Comparison of ENCODE assay signal across 1 cellular context in the genomic region with DNA sequence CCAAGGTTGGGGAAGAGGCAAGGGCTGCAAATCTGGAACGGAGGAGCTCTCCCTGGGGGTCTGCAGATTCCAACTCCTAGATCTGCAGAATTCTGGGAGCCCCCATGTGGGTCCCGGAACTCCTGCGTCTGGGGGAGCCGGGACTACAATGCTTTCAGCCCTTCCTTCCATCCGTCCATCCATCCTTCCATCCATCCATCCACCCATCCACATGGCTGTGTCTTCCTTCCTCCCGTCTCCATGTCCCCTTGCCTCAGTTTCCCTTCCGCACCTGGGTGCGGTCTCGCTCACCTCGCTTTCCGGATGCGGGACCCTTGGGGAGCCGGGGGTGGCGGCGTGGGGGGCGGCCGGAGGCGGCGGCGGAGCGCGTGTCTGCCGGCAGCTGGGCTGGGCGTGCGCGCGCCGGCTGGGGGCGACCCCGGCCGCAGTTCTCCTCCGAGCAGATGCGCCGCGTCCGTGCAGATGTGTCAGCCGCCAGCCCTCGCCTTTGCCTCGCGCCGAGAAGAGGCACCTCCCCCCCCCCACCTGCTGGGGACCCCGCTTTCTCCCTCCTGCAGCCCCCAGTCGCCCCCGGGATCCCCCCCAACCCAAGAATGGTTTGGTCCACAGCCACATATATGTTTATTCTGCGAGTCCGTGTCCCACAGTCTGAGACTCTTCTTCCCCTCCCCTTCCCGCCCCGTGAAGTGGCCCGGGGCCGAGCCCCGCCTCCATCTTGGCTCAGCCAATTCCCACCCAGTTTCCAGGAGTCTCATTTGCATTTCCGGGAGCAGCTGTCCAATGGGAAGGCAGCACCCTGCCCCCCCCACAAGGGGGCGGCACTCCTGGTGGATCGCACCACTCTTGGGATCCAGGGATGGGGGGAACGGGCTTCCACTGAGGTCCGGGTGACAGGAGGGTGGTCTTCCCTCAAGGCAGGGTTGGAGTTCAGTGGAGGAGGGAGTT.
TF ChIP-seq lines count a peak whose summit lies in the region.

No MANE protein-coding gene starts in this region.

TF ChIP-seq in K562, 482 proteins besides CTCF, POLR2A, EP300 and RAD21 (continued from another document and continues in another):
- TF ChIP-seq, protein P1, sequence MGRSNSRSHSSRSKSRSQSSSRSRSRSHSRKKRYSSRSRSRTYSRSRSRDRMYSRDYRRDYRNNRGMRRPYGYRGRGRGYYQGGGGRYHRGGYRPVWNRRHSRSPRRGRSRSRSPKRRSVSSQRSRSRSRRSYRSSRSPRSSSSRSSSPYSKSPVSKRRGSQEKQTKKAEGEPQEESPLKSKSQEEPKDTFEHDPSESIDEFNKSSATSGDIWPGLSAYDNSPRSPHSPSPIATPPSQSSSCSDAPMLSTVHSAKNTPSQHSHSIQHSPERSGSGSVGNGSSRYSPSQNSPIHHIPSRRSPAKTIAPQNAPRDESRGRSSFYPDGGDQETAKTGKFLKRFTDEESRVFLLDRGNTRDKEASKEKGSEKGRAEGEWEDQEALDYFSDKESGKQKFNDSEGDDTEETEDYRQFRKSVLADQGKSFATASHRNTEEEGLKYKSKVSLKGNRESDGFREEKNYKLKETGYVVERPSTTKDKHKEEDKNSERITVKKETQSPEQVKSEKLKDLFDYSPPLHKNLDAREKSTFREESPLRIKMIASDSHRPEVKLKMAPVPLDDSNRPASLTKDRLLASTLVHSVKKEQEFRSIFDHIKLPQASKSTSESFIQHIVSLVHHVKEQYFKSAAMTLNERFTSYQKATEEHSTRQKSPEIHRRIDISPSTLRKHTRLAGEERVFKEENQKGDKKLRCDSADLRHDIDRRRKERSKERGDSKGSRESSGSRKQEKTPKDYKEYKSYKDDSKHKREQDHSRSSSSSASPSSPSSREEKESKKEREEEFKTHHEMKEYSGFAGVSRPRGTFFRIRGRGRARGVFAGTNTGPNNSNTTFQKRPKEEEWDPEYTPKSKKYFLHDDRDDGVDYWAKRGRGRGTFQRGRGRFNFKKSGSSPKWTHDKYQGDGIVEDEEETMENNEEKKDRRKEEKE (IDR thresholded peaks at IDR 0.05; ENCODE audit: borderline replicate concordance in 1 of 2, control insufficient read depth in 1 of 2, low read depth in 2 of 2, low read length in 1 of 2), result peak in 1 of 2 experiments; percentile 90; a peak in 1 of 4 replicates
- TF ChIP-seq NRF1 (conservative IDR thresholded peaks at IDR 0.05 in 1 of 2, IDR thresholded peaks at IDR 0.05 in 1 of 2), result peak in 1 of 2 experiments; percentile 46; a peak in 1 of 4 replicates
- TF ChIP-seq ATF7 (IDR thresholded peaks at IDR 0.05), result peak; percentile 99
- peak; percentile 96 for TF ChIP-seq TOE1 (IDR thresholded peaks at IDR 0.05; ENCODE audit: borderline replicate concordance)
- TF ChIP-seq TOE1 (CRISPR knock-in tag; IDR thresholded peaks at IDR 0.05; ENCODE audit: borderline replicate concordance, low read depth), result no peak
- no peak for TF ChIP-seq HSF4 (CRISPR knock-in tag; IDR thresholded peaks at IDR 0.05; ENCODE audit: borderline replicate concordance)
- TF ChIP-seq FOS (IDR thresholded peaks at IDR 0.05; ENCODE audit: extremely low read depth, insufficient read length), result peak; percentile 79
- TF ChIP-seq BHLHE40 (IDR thresholded peaks at IDR 0.05; ENCODE audit: low read length), result peak; percentile 77
- TF ChIP-seq, protein P2, sequence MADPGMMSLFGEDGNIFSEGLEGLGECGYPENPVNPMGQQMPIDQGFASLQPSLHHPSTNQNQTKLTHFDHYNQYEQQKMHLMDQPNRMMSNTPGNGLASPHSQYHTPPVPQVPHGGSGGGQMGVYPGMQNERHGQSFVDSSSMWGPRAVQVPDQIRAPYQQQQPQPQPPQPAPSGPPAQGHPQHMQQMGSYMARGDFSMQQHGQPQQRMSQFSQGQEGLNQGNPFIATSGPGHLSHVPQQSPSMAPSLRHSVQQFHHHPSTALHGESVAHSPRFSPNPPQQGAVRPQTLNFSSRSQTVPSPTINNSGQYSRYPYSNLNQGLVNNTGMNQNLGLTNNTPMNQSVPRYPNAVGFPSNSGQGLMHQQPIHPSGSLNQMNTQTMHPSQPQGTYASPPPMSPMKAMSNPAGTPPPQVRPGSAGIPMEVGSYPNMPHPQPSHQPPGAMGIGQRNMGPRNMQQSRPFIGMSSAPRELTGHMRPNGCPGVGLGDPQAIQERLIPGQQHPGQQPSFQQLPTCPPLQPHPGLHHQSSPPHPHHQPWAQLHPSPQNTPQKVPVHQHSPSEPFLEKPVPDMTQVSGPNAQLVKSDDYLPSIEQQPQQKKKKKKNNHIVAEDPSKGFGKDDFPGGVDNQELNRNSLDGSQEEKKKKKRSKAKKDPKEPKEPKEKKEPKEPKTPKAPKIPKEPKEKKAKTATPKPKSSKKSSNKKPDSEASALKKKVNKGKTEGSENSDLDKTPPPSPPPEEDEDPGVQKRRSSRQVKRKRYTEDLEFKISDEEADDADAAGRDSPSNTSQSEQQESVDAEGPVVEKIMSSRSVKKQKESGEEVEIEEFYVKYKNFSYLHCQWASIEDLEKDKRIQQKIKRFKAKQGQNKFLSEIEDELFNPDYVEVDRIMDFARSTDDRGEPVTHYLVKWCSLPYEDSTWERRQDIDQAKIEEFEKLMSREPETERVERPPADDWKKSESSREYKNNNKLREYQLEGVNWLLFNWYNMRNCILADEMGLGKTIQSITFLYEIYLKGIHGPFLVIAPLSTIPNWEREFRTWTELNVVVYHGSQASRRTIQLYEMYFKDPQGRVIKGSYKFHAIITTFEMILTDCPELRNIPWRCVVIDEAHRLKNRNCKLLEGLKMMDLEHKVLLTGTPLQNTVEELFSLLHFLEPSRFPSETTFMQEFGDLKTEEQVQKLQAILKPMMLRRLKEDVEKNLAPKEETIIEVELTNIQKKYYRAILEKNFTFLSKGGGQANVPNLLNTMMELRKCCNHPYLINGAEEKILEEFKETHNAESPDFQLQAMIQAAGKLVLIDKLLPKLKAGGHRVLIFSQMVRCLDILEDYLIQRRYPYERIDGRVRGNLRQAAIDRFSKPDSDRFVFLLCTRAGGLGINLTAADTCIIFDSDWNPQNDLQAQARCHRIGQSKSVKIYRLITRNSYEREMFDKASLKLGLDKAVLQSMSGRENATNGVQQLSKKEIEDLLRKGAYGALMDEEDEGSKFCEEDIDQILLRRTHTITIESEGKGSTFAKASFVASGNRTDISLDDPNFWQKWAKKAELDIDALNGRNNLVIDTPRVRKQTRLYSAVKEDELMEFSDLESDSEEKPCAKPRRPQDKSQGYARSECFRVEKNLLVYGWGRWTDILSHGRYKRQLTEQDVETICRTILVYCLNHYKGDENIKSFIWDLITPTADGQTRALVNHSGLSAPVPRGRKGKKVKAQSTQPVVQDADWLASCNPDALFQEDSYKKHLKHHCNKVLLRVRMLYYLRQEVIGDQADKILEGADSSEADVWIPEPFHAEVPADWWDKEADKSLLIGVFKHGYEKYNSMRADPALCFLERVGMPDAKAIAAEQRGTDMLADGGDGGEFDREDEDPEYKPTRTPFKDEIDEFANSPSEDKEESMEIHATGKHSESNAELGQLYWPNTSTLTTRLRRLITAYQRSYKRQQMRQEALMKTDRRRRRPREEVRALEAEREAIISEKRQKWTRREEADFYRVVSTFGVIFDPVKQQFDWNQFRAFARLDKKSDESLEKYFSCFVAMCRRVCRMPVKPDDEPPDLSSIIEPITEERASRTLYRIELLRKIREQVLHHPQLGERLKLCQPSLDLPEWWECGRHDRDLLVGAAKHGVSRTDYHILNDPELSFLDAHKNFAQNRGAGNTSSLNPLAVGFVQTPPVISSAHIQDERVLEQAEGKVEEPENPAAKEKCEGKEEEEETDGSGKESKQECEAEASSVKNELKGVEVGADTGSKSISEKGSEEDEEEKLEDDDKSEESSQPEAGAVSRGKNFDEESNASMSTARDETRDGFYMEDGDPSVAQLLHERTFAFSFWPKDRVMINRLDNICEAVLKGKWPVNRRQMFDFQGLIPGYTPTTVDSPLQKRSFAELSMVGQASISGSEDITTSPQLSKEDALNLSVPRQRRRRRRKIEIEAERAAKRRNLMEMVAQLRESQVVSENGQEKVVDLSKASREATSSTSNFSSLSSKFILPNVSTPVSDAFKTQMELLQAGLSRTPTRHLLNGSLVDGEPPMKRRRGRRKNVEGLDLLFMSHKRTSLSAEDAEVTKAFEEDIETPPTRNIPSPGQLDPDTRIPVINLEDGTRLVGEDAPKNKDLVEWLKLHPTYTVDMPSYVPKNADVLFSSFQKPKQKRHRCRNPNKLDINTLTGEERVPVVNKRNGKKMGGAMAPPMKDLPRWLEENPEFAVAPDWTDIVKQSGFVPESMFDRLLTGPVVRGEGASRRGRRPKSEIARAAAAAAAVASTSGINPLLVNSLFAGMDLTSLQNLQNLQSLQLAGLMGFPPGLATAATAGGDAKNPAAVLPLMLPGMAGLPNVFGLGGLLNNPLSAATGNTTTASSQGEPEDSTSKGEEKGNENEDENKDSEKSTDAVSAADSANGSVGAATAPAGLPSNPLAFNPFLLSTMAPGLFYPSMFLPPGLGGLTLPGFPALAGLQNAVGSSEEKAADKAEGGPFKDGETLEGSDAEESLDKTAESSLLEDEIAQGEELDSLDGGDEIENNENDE (IDR thresholded peaks at IDR 0.05; ENCODE audit: low read depth, low read length), result peak; percentile 23
- TF ChIP-seq, protein P3, sequence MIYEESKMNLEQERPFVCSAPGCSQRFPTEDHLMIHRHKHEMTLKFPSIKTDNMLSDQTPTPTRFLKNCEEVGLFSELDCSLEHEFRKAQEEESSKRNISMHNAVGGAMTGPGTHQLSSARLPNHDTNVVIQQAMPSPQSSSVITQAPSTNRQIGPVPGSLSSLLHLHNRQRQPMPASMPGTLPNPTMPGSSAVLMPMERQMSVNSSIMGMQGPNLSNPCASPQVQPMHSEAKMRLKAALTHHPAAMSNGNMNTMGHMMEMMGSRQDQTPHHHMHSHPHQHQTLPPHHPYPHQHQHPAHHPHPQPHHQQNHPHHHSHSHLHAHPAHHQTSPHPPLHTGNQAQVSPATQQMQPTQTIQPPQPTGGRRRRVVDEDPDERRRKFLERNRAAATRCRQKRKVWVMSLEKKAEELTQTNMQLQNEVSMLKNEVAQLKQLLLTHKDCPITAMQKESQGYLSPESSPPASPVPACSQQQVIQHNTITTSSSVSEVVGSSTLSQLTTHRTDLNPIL (CRISPR knock-in tag; IDR thresholded peaks at IDR 0.05), result no peak
- TF ChIP-seq MAFG (tag; conservative IDR thresholded peaks at IDR 0.05), result no peak
- no peak for TF ChIP-seq RBM17 (IDR thresholded peaks at IDR 0.05; ENCODE audit: borderline replicate concordance, low read depth, low read length)
- TF ChIP-seq SMAD1 (IDR thresholded peaks at IDR 0.05; ENCODE audit: low read depth, low read length, partially characterized antibody), result no peak
- TF ChIP-seq, protein P4, sequence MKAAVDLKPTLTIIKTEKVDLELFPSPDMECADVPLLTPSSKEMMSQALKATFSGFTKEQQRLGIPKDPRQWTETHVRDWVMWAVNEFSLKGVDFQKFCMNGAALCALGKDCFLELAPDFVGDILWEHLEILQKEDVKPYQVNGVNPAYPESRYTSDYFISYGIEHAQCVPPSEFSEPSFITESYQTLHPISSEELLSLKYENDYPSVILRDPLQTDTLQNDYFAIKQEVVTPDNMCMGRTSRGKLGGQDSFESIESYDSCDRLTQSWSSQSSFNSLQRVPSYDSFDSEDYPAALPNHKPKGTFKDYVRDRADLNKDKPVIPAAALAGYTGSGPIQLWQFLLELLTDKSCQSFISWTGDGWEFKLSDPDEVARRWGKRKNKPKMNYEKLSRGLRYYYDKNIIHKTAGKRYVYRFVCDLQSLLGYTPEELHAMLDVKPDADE (conservative IDR thresholded peaks at IDR 0.05; ENCODE audit: control insufficient read depth, low read depth, low read length), result no peak
- 0 out of 2 replicates have a peak, but pooled peaks have one; percentile 55 for TF ChIP-seq KAT7 (CRISPR knock-in tag; IDR thresholded peaks at IDR 0.05; ENCODE audit: borderline replicate concordance)
- TF ChIP-seq SP2 (IDR thresholded peaks at IDR 0.05; ENCODE audit: extremely low read depth, low read depth, low read length, poor library complexity, severe bottlenecking), result peak; percentile 30
- no peak for TF ChIP-seq ZNF197 (CRISPR knock-in tag; IDR thresholded peaks at IDR 0.05; ENCODE audit: low read depth)
- TF ChIP-seq MED1 (CRISPR knock-in tag; IDR thresholded peaks at IDR 0.05; ENCODE audit: borderline replicate concordance), result no peak
- TF ChIP-seq NFYB (IDR thresholded peaks at IDR 0.05; ENCODE audit: extremely low read depth, insufficient read length), result peak; percentile 70
- TF ChIP-seq EWSR1 (IDR thresholded peaks at IDR 0.05; ENCODE audit: borderline replicate concordance, low read depth, partially characterized antibody), result no peak
- TF ChIP-seq MBD2 (IDR thresholded peaks at IDR 0.05; ENCODE audit: borderline replicate concordance, low read depth), result peak; percentile 98
- TF ChIP-seq, protein P5, sequence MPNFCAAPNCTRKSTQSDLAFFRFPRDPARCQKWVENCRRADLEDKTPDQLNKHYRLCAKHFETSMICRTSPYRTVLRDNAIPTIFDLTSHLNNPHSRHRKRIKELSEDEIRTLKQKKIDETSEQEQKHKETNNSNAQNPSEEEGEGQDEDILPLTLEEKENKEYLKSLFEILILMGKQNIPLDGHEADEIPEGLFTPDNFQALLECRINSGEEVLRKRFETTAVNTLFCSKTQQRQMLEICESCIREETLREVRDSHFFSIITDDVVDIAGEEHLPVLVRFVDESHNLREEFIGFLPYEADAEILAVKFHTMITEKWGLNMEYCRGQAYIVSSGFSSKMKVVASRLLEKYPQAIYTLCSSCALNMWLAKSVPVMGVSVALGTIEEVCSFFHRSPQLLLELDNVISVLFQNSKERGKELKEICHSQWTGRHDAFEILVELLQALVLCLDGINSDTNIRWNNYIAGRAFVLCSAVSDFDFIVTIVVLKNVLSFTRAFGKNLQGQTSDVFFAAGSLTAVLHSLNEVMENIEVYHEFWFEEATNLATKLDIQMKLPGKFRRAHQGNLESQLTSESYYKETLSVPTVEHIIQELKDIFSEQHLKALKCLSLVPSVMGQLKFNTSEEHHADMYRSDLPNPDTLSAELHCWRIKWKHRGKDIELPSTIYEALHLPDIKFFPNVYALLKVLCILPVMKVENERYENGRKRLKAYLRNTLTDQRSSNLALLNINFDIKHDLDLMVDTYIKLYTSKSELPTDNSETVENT (CRISPR knock-in tag; IDR thresholded peaks at IDR 0.05), result no peak
- peak in 1 of 2 experiments; percentile 98; a peak in 2 of 4 replicates for TF ChIP-seq NONO (IDR thresholded peaks at IDR 0.05; ENCODE audit: low read depth in 2 of 2, low read length in 1 of 2)
- TF ChIP-seq BDP1 (IDR thresholded peaks at IDR 0.05; ENCODE audit: insufficient read depth, insufficient read length), result no peak
- peak; percentile 13 for TF ChIP-seq TBP (optimal IDR thresholded peaks at IDR 0.05; ENCODE audit: low read depth, low read length)
- peak; percentile 92; the same call in 1 of the 2 replicates for TF ChIP-seq POLR2AphosphoS2 (IDR thresholded peaks at IDR 0.05; ENCODE audit: low read length)
- no peak for TF ChIP-seq ZNF146 (CRISPR knock-in tag; IDR thresholded peaks at IDR 0.05; ENCODE audit: unreplicated experiment)
